In genomic region chr7:28434510-28434909, GRCh38 we compare ENCODE assay signal across 22 cellular contexts. TPM values are rescaled to one million over a fixed set of nuclear protein-coding genes. Genes with fewer than 3 reads are reported as not detected.
"Had no signal": no experiment of that assay in that cellular context is flagged by ENCODE, and none has a peak within 500 bp of the region (broad histone marks: within the 10 kb centered on the region; RNA-seq: fewer than 3 reads in every experiment).

No MANE protein-coding gene starts in this region.

- H3K27ac Mint-ChIP-seq: activated CD4-positive, alpha-beta T cell treated with anti-CD3 and anti-CD28 coated beads, Interleukin-2, amount 10 ng/mL, durations not matched to agents 24 days and 14 days; activated CD8-positive, alpha-beta T cell treated with anti-CD3 and anti-CD28 coated beads, Interleukin-2, amount 10 ng/mL, durations not matched to agents 7 days and 5 days; activated naive CD4-positive, alpha-beta T cell treated with anti-CD3 and anti-CD28 coated beads, Interleukin-2, amount 50 U/mL, for 24 hours; activated naive CD8-positive, alpha-beta T cell treated with anti-CD3 and anti-CD28 coated beads, Interleukin-2, amount 10 ng/mL, durations not matched to agents 7 days and 5 days; activated T-cell treated with anti-CD3 and anti-CD28 coated beads, Interleukin-2, amount 50 U/mL, for 24 hours; activated T-helper 2 cell treated with anti-CD3 and anti-CD28 coated beads, Interferon-gamma antibody, Interleukin-2, Interleukin-4, amounts not matched to agents 10 μg/mL and 5 μg/mL and 100 μg/mL, durations not matched to agents 14 hours and 24 hours and 36 hours; T-helper 1 cell treated with Interleukin-12 subunit alpha and Interleukin-12 subunit beta and Interleukin-4 antibody, amounts not matched to agents 30 μg/mL and 1 μg/mL, for 36 hours; T-helper 2 cell treated with Interferon-gamma antibody and Interleukin-4, amounts not matched to agents 5 μg/mL and 100 μg/mL, for 36 hours had no signal

- FAIRE-seq: TTC549 had no signal

- H3K4me3 Mint-ChIP-seq: activated CD4-positive, alpha-beta T cell treated with anti-CD3 and anti-CD28 coated beads, Interleukin-2, amount 10 ng/mL, durations not matched to agents 24 days and 14 days; activated CD8-positive, alpha-beta T cell treated with anti-CD3 and anti-CD28 coated beads, Interleukin-2, amount 10 ng/mL, durations not matched to agents 7 days and 5 days; activated naive CD4-positive, alpha-beta T cell treated with anti-CD3 and anti-CD28 coated beads, Interleukin-2, amount 50 U/mL, for 24 hours; activated naive CD8-positive, alpha-beta T cell treated with anti-CD3 and anti-CD28 coated beads, Interleukin-2, amount 10 ng/mL, durations not matched to agents 7 days and 5 days; activated T-cell treated with anti-CD3 and anti-CD28 coated beads, Interleukin-2, amount 50 U/mL, for 24 hours; T-helper 1 cell treated with Interleukin-12 subunit alpha and Interleukin-12 subunit beta and Interleukin-4 antibody, amounts not matched to agents 30 μg/mL and 1 μg/mL, for 36 hours; T-helper 2 cell treated with Interferon-gamma antibody and Interleukin-4, amounts not matched to agents 5 μg/mL and 100 μg/mL, for 36 hours had no signal

- ATAC-seq: activated CD8-positive, alpha-beta T cell treated with anti-CD3 and anti-CD28 coated beads, Interleukin-2, amount 10 ng/mL, durations not matched to agents 7 days and 5 days; Panc1 had no signal

- H3K9me3 Mint-ChIP-seq: activated CD4-positive, alpha-beta T cell treated with anti-CD3 and anti-CD28 coated beads, Interleukin-2, amount 10 ng/mL, durations not matched to agents 24 days and 14 days; activated naive CD4-positive, alpha-beta T cell treated with anti-CD3 and anti-CD28 coated beads, Interleukin-2, amount 50 U/mL, for 24 hours; activated naive CD8-positive, alpha-beta T cell treated with anti-CD3 and anti-CD28 coated beads, Interleukin-2, amount 10 ng/mL, durations not matched to agents 7 days and 5 days; activated T-cell treated with anti-CD3 and anti-CD28 coated beads, Interleukin-2, amount 50 U/mL, for 24 hours; activated T-helper 2 cell treated with anti-CD3 and anti-CD28 coated beads, Interferon-gamma antibody, Interleukin-2, Interleukin-4, amounts not matched to agents 10 μg/mL and 5 μg/mL and 100 μg/mL, durations not matched to agents 14 hours and 24 hours and 36 hours; T-helper 1 cell treated with Interleukin-12 subunit alpha and Interleukin-12 subunit beta and Interleukin-4 antibody, amounts not matched to agents 30 μg/mL and 1 μg/mL, for 36 hours; T-helper 2 cell treated with Interferon-gamma antibody and Interleukin-4, amounts not matched to agents 5 μg/mL and 100 μg/mL, for 36 hours had no signal

- H3K27me3 ChIP-seq: ascending aorta, cardiac muscle cell, SJCRH30 had no signal

- DNase-seq: activated CD4-positive, alpha-beta T cell treated with anti-CD3 and anti-CD28 coated beads, Interleukin-2, amount 10 ng/mL, durations not matched to agents 24 days and 14 days; activated CD4-positive, alpha-beta T cell treated with anti-CD3 and anti-CD28 coated beads, Interleukin-2, amount 50 U/mL, for 4 hours; activated CD8-positive, alpha-beta T cell treated with anti-CD3 and anti-CD28 coated beads, Interleukin-2, amount 10 ng/mL, durations not matched to agents 7 days and 5 days; activated gamma-delta T cell; activated naive CD4-positive, alpha-beta T cell treated with Interleukin-2 at 50 U/mL for 16 hours; activated naive CD8-positive, alpha-beta T cell treated with anti-CD3 and anti-CD28 coated beads, Interleukin-2, amount 10 ng/mL, durations not matched to agents 7 days and 5 days; activated T-cell treated with anti-CD3 and anti-CD28 coated beads, Interleukin-2, amount 50 U/mL, for 24 hours; amygdala; NCI-H1092 treated with DMSO at 0.1 percent for 48 hours; NCI-H187 treated with DMSO at 0.1 percent for 48 hours; NCI-H2081; NCI-H524 treated with DMSO at 0.1 percent for 48 hours had no signal

- H3K9me3 ChIP-seq: ascending aorta, SJCRH30 had no signal

- H3K4me1 ChIP-seq: ascending aorta had no signal

- H3K4me1 Mint-ChIP-seq: activated CD4-positive, alpha-beta T cell treated with anti-CD3 and anti-CD28 coated beads, Interleukin-2, amount 10 ng/mL, durations not matched to agents 24 days and 14 days; activated naive CD4-positive, alpha-beta T cell treated with anti-CD3 and anti-CD28 coated beads, Interleukin-2, amount 50 U/mL, for 24 hours; activated naive CD8-positive, alpha-beta T cell treated with anti-CD3 and anti-CD28 coated beads, Interleukin-2, amount 10 ng/mL, durations not matched to agents 7 days and 5 days had no signal

- H3K4me3 ChIP-seq: ascending aorta, cardiac muscle cell, SJCRH30, SK-N-MC had no signal

- H3K36me3 Mint-ChIP-seq: activated naive CD4-positive, alpha-beta T cell treated with anti-CD3 and anti-CD28 coated beads, Interleukin-2, amount 50 U/mL, for 24 hours; activated naive CD8-positive, alpha-beta T cell treated with anti-CD3 and anti-CD28 coated beads, Interleukin-2, amount 10 ng/mL, durations not matched to agents 7 days and 5 days had no signal

- H3K36me3 ChIP-seq: ascending aorta, cardiac muscle cell, SJCRH30 had no signal

- H3K27ac ChIP-seq: ascending aorta, cardiac muscle cell, SJCRH30, SK-N-MC had no signal

RNA-seq across cellular contexts. Expression of gene CREB5, which starts 22.2 kb away (rescaled TPM):
- total RNA-seq: activated CD4-positive, alpha-beta T cell treated with anti-CD3 and anti-CD28 coated beads, Interleukin-2, amount 10 ng/mL, durations not matched to agents 24 days and 14 days; activated CD8-positive, alpha-beta T cell treated with anti-CD3 and anti-CD28 coated beads, Interleukin-2, amount 10 ng/mL, durations not matched to agents 7 days and 5 days; activated naive CD8-positive, alpha-beta T cell treated with anti-CD3 and anti-CD28 coated beads, Interleukin-2, amount 10 ng/mL, durations not matched to agents 7 days and 5 days; activated T-helper 2 cell treated with anti-CD3 and anti-CD28 coated beads, Interferon-gamma antibody, Interleukin-2, Interleukin-4, amounts not matched to agents 10 μg/mL and 5 μg/mL and 100 μg/mL, durations not matched to agents 14 hours and 24 hours and 36 hours had no signal
